ENCODE assay signal across 23 cellular contexts in genomic region chrX:138411048-138411447, GRCh38.
"Had no signal": no experiment of that assay in that cellular context is flagged by ENCODE, and none has a peak within 500 bp of the region (broad histone marks: within the 10 kb centered on the region; RNA-seq: fewer than 3 reads in every experiment).

No MANE protein-coding gene starts in this region.

- FAIRE-seq: keratinocyte, small intestine had no signal

- H3K27me3 Mint-ChIP-seq: dendritic cell treated with granulocyte-macrophage colony-stimulating factor and Interleukin-4, amounts not matched to agents 40 ng/mL and 50 ng/mL, for 4 days; effector memory CD8-positive, alpha-beta T cell; natural killer cell treated with Interleukin-12 subunit alpha and Interleukin-12 subunit beta and Interleukin-15 and Interleukin-18, amount 100 ng/mL, for 72 hours had no signal

- ATAC-seq: effector memory CD8-positive, alpha-beta T cell; gastrocnemius medialis; heart right ventricle; left ventricle myocardium superior; natural killer cell treated with Interleukin-12 subunit alpha and Interleukin-12 subunit beta and Interleukin-15 and Interleukin-18, amount 100 ng/mL, for 72 hours had no signal

- H3K4me1 ChIP-seq: esophagus muscularis mucosa, gastrocnemius medialis, heart right ventricle, neural progenitor cell, right atrium auricular region, sigmoid colon had no signal

- H3K4me3 ChIP-seq: esophagus muscularis mucosa, gastrocnemius medialis, heart right ventricle, lung, neural progenitor cell, ovary, right atrium auricular region, sigmoid colon had no signal

- H3K4me3 Mint-ChIP-seq: dendritic cell treated with granulocyte-macrophage colony-stimulating factor and Interleukin-4, amounts not matched to agents 40 ng/mL and 50 ng/mL, for 4 days; effector memory CD8-positive, alpha-beta T cell; immature natural killer cell; natural killer cell treated with Interleukin-12 subunit alpha and Interleukin-12 subunit beta and Interleukin-15 and Interleukin-18, amount 100 ng/mL, for 72 hours; neural progenitor cell had no signal

- H3K27me3 ChIP-seq: esophagus muscularis mucosa, gastrocnemius medialis, heart right ventricle, neural progenitor cell, ovary, right atrium auricular region, sigmoid colon had no signal

- H3K9me3 ChIP-seq: esophagus muscularis mucosa, gastrocnemius medialis, ovary, right atrium auricular region, sigmoid colon had no signal

- H2AFZ ChIP-seq: neural progenitor cell had no signal

- H3K36me3 ChIP-seq: esophagus muscularis mucosa, gastrocnemius medialis, heart right ventricle, neural progenitor cell, ovary, right atrium auricular region, sigmoid colon had no signal

- H3K9me3 Mint-ChIP-seq: dendritic cell treated with granulocyte-macrophage colony-stimulating factor and Interleukin-4, amounts not matched to agents 40 ng/mL and 50 ng/mL, for 4 days; immature natural killer cell; neural progenitor cell had no signal

- H3K9ac ChIP-seq: neural progenitor cell had no signal

- H3K36me3 Mint-ChIP-seq: immature natural killer cell; natural killer cell treated with Interleukin-12 subunit alpha and Interleukin-12 subunit beta and Interleukin-15 and Interleukin-18, amount 100 ng/mL, for 72 hours; neural progenitor cell had no signal

- DNase-seq: effector memory CD8-positive, alpha-beta T cell; gastrocnemius medialis; heart right ventricle; immature natural killer cell; left ventricle myocardium superior; mesenchymal stem cell; midbrain; nucleus accumbens; sigmoid colon; small intestine; stimulated activated CD4-positive, alpha-beta T cell treated with anti-CD3 and anti-CD28 coated beads, Interleukin-12 subunit alpha, Interleukin-12 subunit beta, amount 100 ng/mL, for 4 hours; stimulated activated CD4-positive, alpha-beta T cell treated with anti-CD3 and anti-CD28 coated beads, Interleukin-2, amount 100 ng/mL, for 48 hours; stimulated activated naive CD4-positive, alpha-beta T cell treated with Interleukin-2 at 50 U/mL for 16 hours; trophoblast cell had no signal

- H3K4me1 Mint-ChIP-seq: immature natural killer cell, neural progenitor cell had no signal

- H3K4me2 ChIP-seq: neural progenitor cell had no signal

- H3K27ac Mint-ChIP-seq: dendritic cell treated with granulocyte-macrophage colony-stimulating factor and Interleukin-4, amounts not matched to agents 40 ng/mL and 50 ng/mL, for 4 days; effector memory CD8-positive, alpha-beta T cell; immature natural killer cell; natural killer cell treated with Interleukin-12 subunit alpha and Interleukin-12 subunit beta and Interleukin-15 and Interleukin-18, amount 100 ng/mL, for 72 hours; neural progenitor cell had no signal

- H3K27ac ChIP-seq: epithelial cell of prostate, esophagus muscularis mucosa, gastrocnemius medialis, heart right ventricle, neural progenitor cell, ovary, right atrium auricular region, sigmoid colon had no signal
